1 cellular context compared by ENCODE assay signal in the genomic region with DNA sequence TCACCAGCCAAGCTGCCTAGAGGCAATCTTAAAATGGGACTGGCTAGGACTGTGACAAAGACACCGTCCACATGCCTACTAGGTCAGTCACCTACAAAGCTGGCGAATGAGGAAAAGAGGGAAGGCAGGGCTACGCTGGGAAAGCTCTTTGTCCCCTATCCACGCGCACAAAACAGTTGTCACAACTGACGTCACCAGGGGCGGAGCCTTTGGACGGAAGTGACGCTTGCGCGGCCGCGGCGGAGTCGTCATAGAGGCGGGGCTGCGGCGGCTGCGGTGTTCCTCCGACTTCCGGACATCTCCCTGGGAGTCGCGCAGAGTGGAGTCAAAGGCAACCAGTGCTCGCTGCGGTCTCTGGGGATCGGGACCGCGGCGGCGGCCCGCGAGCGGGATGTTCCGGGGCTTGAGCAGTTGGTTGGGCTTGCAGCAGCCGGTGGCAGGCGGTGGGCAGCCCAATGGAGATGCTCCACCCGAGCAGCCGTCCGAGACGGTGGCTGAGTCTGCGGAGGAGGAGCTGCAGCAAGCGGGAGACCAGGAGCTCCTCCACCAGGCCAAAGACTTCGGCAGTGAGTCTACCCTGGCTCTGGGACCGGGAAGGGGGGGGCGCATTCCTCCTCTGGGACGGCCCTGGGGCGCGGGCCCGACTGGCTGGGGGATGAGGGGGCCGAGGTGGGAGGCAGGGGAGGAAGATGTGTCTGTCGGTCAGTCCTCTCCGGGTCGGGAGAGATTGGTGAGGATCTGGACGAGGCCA.
A peak's percentile ranks its signal among the peaks of the same experiment; 100 is the strongest.
TF ChIP-seq lines count a peak whose summit lies in the region.

A gene with protein sequence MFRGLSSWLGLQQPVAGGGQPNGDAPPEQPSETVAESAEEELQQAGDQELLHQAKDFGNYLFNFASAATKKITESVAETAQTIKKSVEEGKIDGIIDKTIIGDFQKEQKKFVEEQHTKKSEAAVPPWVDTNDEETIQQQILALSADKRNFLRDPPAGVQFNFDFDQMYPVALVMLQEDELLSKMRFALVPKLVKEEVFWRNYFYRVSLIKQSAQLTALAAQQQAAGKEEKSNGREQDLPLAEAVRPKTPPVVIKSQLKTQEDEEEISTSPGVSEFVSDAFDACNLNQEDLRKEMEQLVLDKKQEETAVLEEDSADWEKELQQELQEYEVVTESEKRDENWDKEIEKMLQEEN (plus strand): TSS at position 279 of the 751 bp plus-strand sequence. CDS start 113 bp downstream, at position 392.

TF ChIP-seq in K562, 482 proteins besides CTCF, POLR2A, EP300 and RAD21 (continued from another document and continues in another):
- TF ChIP-seq ZNF592 (IDR thresholded peaks at IDR 0.05) (0 out of 2 replicates have a peak, but pooled peaks have one; percentile 51), TCFL5 (CRISPR knock-in tag; conservative IDR thresholded peaks at IDR 0.05) (no peak), ZNF431 (CRISPR knock-in tag; IDR thresholded peaks at IDR 0.05) (no peak), NFRKB (IDR thresholded peaks at IDR 0.05; ENCODE audit: low read depth) (peak; percentile 11; the same call in 1 of the 2 replicates), TAF9B (IDR thresholded peaks at IDR 0.05; ENCODE audit: partially characterized antibody) (peak; percentile 83), SMAD1 (IDR thresholded peaks at IDR 0.05; ENCODE audit: low read depth, low read length, partially characterized antibody) (peak; percentile 69), ZNF133 (CRISPR knock-in tag; IDR thresholded peaks at IDR 0.05) (no peak), RBM17 (IDR thresholded peaks at IDR 0.05; ENCODE audit: borderline replicate concordance, low read depth, low read length) (no peak), ZNF23 (CRISPR knock-in tag; IDR thresholded peaks at IDR 0.05) (no peak), ESRRA (IDR thresholded peaks at IDR 0.05; ENCODE audit: borderline replicate concordance, low read depth) (peak; percentile 72; the same call in 1 of the 2 replicates), POLR2AphosphoS5 (IDR thresholded peaks at IDR 0.05; ENCODE audit: control insufficient read depth, insufficient read depth, low read depth, low read length) (peak; percentile 93), ZNF347 (CRISPR knock-in tag; IDR thresholded peaks at IDR 0.05; ENCODE audit: low read depth) (no peak), TAL1 (IDR thresholded peaks at IDR 0.05) (no peak), BMI1 (IDR thresholded peaks at IDR 0.05; ENCODE audit: low read length) (no peak), ZFPM2 (CRISPR knock-in tag; IDR thresholded peaks at IDR 0.05) (no peak), CHCHD3 (CRISPR knock-in tag; IDR thresholded peaks at IDR 0.05) (0 out of 2 replicates have a peak, but pooled peaks have one; percentile 24), TSC22D4 (tag; IDR thresholded peaks at IDR 0.05) (no peak), TGIF2 (CRISPR knock-in tag; IDR thresholded peaks at IDR 0.05) (no peak), TEAD4 (IDR thresholded peaks at IDR 0.05; ENCODE audit: low read length) (peak; percentile 25), TEAD4 (CRISPR knock-in tag; IDR thresholded peaks at IDR 0.05; ENCODE audit: borderline replicate concordance) (no peak), ZNF764 (CRISPR knock-in tag; IDR thresholded peaks at IDR 0.05; ENCODE audit: low read depth) (no peak), KHSRP (IDR thresholded peaks at IDR 0.05) (peak; percentile 82), BHLHE40 (IDR thresholded peaks at IDR 0.05; ENCODE audit: low read length) (no peak), ZNF384 (IDR thresholded peaks at IDR 0.05; ENCODE audit: low read depth, low read length) (no peak), MIER1 (IDR thresholded peaks at IDR 0.05; ENCODE audit: low read depth) (no peak), ZC3H4 (CRISPR knock-in tag; IDR thresholded peaks at IDR 0.05; ENCODE audit: borderline replicate concordance) (no peak), E2F8 (IDR thresholded peaks at IDR 0.05; ENCODE audit: low read depth, partially characterized antibody) (peak; percentile 73), NONO (IDR thresholded peaks at IDR 0.05; ENCODE audit: low read depth in 2 of 2, low read length in 1 of 2) (peak in 1 of 2 experiments; percentile 43; a peak in 1 of 4 replicates), ETS2 (tag; IDR thresholded peaks at IDR 0.05; ENCODE audit: borderline replicate concordance, poor library complexity, severe bottlenecking) (no peak), KLF6 (CRISPR knock-in tag; IDR thresholded peaks at IDR 0.05; ENCODE audit: borderline replicate concordance) (no peak), RHOXF2B (CRISPR knock-in tag; conservative IDR thresholded peaks at IDR 0.05) (no peak), NRF1 (conservative IDR thresholded peaks at IDR 0.05 in 1 of 2, IDR thresholded peaks at IDR 0.05 in 1 of 2) (peak; percentile 86 to 89)
- TF ChIP-seq, protein P1, sequence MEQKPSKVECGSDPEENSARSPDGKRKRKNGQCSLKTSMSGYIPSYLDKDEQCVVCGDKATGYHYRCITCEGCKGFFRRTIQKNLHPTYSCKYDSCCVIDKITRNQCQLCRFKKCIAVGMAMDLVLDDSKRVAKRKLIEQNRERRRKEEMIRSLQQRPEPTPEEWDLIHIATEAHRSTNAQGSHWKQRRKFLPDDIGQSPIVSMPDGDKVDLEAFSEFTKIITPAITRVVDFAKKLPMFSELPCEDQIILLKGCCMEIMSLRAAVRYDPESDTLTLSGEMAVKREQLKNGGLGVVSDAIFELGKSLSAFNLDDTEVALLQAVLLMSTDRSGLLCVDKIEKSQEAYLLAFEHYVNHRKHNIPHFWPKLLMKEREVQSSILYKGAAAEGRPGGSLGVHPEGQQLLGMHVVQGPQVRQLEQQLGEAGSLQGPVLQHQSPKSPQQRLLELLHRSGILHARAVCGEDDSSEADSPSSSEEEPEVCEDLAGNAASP (IDR thresholded peaks at IDR 0.05) = no peak
- TF ChIP-seq, protein P2, sequence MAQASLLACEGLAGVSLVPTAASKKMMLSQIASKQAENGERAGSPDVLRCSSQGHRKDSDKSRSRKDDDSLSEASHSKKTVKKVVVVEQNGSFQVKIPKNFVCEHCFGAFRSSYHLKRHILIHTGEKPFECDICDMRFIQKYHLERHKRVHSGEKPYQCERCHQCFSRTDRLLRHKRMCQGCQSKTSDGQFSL (CRISPR knock-in tag; IDR thresholded peaks at IDR 0.05) = no peak; the same call in none of the 2 replicates
- TF ChIP-seq, protein P2 (tag; IDR thresholded peaks at IDR 0.05) = peak in 1 of 2 experiments; percentile 74; a peak in 1 of 4 replicates
- TF ChIP-seq, protein P3, sequence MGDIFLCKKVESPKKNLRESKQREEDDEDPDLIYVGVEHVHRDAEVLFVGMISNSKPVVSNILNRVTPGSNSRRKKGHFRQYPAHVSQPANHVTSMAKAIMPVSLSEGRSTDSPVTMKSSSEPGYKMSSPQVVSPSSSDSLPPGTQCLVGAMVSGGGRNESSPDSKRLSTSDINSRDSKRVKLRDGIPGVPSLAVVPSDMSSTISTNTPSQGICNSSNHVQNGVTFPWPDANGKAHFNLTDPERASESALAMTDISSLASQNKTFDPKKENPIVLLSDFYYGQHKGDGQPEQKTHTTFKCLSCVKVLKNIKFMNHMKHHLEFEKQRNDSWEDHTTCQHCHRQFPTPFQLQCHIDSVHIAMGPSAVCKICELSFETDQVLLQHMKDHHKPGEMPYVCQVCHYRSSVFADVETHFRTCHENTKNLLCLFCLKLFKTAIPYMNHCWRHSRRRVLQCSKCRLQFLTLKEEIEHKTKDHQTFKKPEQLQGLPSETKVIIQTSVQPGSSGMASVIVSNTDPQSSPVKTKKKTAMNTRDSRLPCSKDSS (IDR thresholded peaks at IDR 0.05; ENCODE audit: low read depth, partially characterized antibody) = no peak
- TF ChIP-seq, protein P4, sequence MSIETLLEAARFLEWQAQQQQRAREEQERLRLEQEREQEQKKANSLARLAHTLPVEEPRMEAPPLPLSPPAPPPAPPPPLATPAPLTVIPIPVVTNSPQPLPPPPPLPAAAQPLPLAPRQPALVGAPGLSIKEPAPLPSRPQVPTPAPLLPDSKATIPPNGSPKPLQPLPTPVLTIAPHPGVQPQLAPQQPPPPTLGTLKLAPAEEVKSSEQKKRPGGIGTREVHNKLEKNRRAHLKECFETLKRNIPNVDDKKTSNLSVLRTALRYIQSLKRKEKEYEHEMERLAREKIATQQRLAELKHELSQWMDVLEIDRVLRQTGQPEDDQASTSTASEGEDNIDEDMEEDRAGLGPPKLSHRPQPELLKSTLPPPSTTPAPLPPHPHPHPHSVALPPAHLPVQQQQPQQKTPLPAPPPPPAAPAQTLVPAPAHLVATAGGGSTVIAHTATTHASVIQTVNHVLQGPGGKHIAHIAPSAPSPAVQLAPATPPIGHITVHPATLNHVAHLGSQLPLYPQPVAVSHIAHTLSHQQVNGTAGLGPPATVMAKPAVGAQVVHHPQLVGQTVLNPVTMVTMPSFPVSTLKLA (conservative IDR thresholded peaks at IDR 0.05) = peak; percentile 71 to 87; a peak in 3 of 4 replicates
- TF ChIP-seq, protein P5, sequence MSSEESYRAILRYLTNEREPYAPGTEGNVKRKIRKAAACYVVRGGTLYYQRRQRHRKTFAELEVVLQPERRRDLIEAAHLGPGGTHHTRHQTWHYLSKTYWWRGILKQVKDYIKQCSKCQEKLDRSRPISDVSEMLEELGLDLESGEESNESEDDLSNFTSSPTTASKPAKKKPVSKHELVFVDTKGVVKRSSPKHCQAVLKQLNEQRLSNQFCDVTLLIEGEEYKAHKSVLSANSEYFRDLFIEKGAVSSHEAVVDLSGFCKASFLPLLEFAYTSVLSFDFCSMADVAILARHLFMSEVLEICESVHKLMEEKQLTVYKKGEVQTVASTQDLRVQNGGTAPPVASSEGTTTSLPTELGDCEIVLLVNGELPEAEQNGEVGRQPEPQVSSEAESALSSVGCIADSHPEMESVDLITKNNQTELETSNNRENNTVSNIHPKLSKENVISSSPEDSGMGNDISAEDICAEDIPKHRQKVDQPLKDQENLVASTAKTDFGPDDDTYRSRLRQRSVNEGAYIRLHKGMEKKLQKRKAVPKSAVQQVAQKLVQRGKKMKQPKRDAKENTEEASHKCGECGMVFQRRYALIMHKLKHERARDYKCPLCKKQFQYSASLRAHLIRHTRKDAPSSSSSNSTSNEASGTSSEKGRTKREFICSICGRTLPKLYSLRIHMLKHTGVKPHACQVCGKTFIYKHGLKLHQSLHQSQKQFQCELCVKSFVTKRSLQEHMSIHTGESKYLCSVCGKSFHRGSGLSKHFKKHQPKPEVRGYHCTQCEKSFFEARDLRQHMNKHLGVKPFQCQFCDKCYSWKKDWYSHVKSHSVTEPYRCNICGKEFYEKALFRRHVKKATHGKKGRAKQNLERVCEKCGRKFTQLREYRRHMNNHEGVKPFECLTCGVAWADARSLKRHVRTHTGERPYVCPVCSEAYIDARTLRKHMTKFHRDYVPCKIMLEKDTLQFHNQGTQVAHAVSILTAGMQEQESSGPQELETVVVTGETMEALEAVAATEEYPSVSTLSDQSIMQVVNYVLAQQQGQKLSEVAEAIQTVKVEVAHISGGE (CRISPR knock-in tag; IDR thresholded peaks at IDR 0.05) = peak in 2 of 3 experiments; percentile 24 to 70; a peak in 2 of 6 replicates
- TF ChIP-seq, protein P6, sequence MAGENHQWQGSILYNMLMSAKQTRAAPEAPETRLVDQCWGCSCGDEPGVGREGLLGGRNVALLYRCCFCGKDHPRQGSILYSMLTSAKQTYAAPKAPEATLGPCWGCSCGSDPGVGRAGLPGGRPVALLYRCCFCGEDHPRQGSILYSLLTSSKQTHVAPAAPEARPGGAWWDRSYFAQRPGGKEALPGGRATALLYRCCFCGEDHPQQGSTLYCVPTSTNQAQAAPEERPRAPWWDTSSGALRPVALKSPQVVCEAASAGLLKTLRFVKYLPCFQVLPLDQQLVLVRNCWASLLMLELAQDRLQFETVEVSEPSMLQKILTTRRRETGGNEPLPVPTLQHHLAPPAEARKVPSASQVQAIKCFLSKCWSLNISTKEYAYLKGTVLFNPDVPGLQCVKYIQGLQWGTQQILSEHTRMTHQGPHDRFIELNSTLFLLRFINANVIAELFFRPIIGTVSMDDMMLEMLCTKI (IDR thresholded peaks at IDR 0.05; ENCODE audit: partially characterized antibody) = no peak
